Comparison of ENCODE assay signal across 13 cellular contexts in the genomic region with DNA sequence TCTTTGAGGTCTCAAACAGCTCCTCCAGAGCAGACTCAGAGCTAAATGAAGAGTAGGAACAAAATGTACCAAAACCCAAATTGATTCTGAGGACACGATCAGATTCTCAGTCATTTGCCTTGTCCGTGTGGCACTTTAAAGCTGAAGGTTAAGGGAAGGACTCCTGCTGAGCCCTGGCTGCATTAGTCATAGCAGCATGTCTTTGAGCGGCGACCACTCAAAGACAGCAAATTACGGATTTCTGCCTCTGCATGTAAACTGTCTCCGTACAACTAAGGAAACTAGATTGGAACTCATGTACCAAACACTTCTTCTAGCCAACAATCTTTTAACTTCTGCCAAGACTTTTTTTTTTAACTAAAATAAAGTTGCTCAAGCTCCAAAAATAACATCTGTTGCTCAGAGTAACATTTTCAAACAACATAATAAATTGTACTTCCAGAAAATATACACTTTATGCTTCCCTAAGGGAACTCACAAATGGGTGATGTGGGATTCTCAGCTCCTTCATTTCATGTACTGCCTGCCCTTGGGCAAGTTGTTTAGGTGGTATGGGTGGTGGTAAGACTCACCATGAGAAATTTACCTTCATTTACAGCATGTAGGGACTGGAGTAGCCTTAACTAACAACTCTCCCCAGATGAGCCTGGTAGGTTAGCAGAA. TPM values are rescaled to one million over a fixed set of nuclear protein-coding genes. Genes with fewer than 3 reads are reported as not detected.
A peak's percentile ranks its signal among the peaks of the same experiment; 100 is the strongest.
DNase-seq lines count a peak whose midpoint lies in the region; ATAC-seq, FAIRE-seq and TF ChIP-seq lines count a peak whose summit lies in the region.
"Had no signal": no experiment of that assay in that cellular context is flagged by ENCODE, and none has a peak within 500 bp of the region (broad histone marks: within the 10 kb centered on the region; RNA-seq: fewer than 3 reads in every experiment).

No MANE protein-coding gene starts in this region.

- no peak for ATAC-seq in GM21528 (IDR thresholded peaks at IDR 0.05; ENCODE audit: low FRiP score, unreplicated experiment)
- ATAC-seq in GM19324 (IDR thresholded peaks at IDR 0.05; ENCODE audit: low FRiP score, unreplicated experiment): no peak
- no peak for ATAC-seq in GM18868 (IDR thresholded peaks at IDR 0.05; ENCODE audit: unreplicated experiment)
- ATAC-seq: activated CD8-positive, alpha-beta T cell treated with anti-CD3 and anti-CD28 coated beads, Interleukin-2, amount 10 ng/mL, durations not matched to agents 7 days and 5 days; CD8-positive, alpha-beta T cell had no signal

- no peaks in the 10 kb centered on the region for H3K36me3 ChIP-seq in bronchial epithelial cell (ENCODE audit: control insufficient read depth, insufficient read depth, low read length)

- TF ChIP-seq CTCF in bronchial epithelial cell (IDR thresholded peaks at IDR 0.05; ENCODE audit: insufficient read depth, low read length, severe bottlenecking): no peak

- FAIRE-seq in bronchial epithelial cell (lab: Jason Lieb, UNC): peak; percentile 75

- no peaks in the 10 kb centered on the region for H3K27me3 ChIP-seq in bronchial epithelial cell (ENCODE audit: control insufficient read depth, insufficient read depth, low read length)

- no peak overlapping the region for H3K4me3 ChIP-seq in bronchial epithelial cell (ENCODE audit: low read depth, low read length)
- H3K4me3 ChIP-seq in skin epidermis: no peak overlapping the region

- H3K27ac ChIP-seq in skin epidermis: peak overlapping the region in 12 of 21 experiments; percentile 7 to 84 (median 42)

- DNase-seq in HT1080 (ENCODE audit: low read depth): peak; percentile 34
- DNase-seq in bronchial epithelial cell (ENCODE audit: low read depth): no peak
- DNase-seq in iris pigment epithelial cell (ENCODE audit: low read depth): peak; percentile 69
- no peak for DNase-seq in ureter (ENCODE audit: low spot score)
- DNase-seq: activated CD8-positive, alpha-beta T cell treated with anti-CD3 and anti-CD28 coated beads, Interleukin-2, amount 10 ng/mL, durations not matched to agents 7 days and 5 days; CD8-positive, alpha-beta T cell; glutamatergic neuron; NCI-H526 treated with DMSO at 0.1 percent for 48 hours; nephron progenitor cell had no signal

RNA-seq across cellular contexts. Expression of a gene that starts 56.1 kb away (rescaled TPM):
- total RNA-seq in HT1080 (2014; rRNA removed; shearing (Covaris generic)): not detected in 2 replicates
- 0.12 and 0.36 TPM in 2 replicates for polyA plus RNA-seq in HT1080 (2015; cell fraction: cytosol; rRNA removed)
- 0.61 TPM in 1 of 2 replicates, not detected in the other for polyA plus RNA-seq in HT1080 (2015; cell fraction: nucleus; rRNA removed)
- total RNA-seq in bronchial epithelial cell: 0.13 and 0.53 TPM in 2 replicates
- total RNA-seq in ureter: 22.2 TPM
- total RNA-seq: activated CD8-positive, alpha-beta T cell treated with anti-CD3 and anti-CD28 coated beads, Interleukin-2, amount 10 ng/mL, durations not matched to agents 7 days and 5 days; CD8-positive, alpha-beta T cell had no signal

Comparison
In these comparisons a context has a peak if more than half of its experiments do, and no peak if none do; other contexts are left out.
1. DNase-seq: peak in HT1080 (single experiment) and iris pigment epithelial cell (single experiment); none in bronchial epithelial cell (single experiment) and ureter (single experiment).
2. RNA of a gene that starts 56.1 kb away (total RNA-seq): 22.2 TPM in ureter (single experiment); 0.13 to 0.53 TPM in bronchial epithelial cell and not detected in HT1080; every median in the first group is over 10 times any median in the second.